In the genomic region with DNA sequence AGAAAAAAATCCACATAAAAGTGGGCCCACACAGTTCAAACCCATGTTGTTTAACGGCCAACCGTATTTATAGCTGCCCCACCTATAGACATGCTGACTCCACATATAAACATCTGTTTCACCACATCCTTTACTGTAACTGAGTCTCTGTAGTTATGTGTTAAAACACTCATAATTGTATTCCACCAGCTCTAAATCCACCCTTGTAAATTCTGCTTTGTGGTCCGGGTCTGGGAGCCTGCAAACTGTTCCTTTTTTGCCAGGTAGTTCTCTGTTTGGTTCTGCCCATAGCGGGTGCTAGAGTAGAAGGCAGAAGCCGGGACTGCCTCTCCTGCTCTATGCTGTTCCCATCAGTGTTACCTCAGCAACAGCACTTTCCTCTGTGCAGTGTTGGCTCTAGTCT, we compare ENCODE assay signal across 11 cellular contexts. TPM values are rescaled to one million over a fixed set of nuclear protein-coding genes. Genes with fewer than 3 reads are reported as not detected.
DNase-seq lines count a peak whose midpoint lies in the region; ATAC-seq and TF ChIP-seq lines count a peak whose summit lies in the region.
"Had no signal": no experiment of that assay in that cellular context is flagged by ENCODE, and none has a peak within 500 bp of the region (broad histone marks: within the 10 kb centered on the region; RNA-seq: fewer than 3 reads in every experiment).

No MANE protein-coding gene starts in this region.

- intact Hi-C loops in mucosa of descending colon (cut with DNase I, micrococcal nuclease), result no loop called here

- H3K4me1 ChIP-seq in mucosa of descending colon (ENCODE audit: low read depth), result no peaks in the 10 kb centered on the region
- H3K4me1 ChIP-seq: suprapubic skin had no signal

- H3K9me3 ChIP-seq in mucosa of descending colon, result no peaks in the 10 kb centered on the region
- H3K9me3 ChIP-seq: suprapubic skin had no signal

- no peak overlapping the region for H3K4me3 ChIP-seq in mucosa of descending colon
- H3K4me3 ChIP-seq: suprapubic skin had no signal

- peak; percentile 16 for DNase-seq in NOMO-1 treated with DMSO at 0.1 percent for 48 hours (lab: John Stamatoyannopoulos, UW; ENCODE audit: unreplicated experiment)
- DNase-seq in NOMO-1 treated with dmso at 0.1 percent for 144 hours (lab: John Stamatoyannopoulos, UW; ENCODE audit: unreplicated experiment), result no peak
- DNase-seq in KG1 (lab: John Stamatoyannopoulos, UW), result peak; percentile 52
- no peak for DNase-seq in mucosa of descending colon
- DNase-seq in SHP77 (lab: John Stamatoyannopoulos, UW), result no peak
- DNase-seq in NCI-H446 (lab: John Stamatoyannopoulos, UW), result no peak

- TF ChIP-seq CTCF in mucosa of descending colon (IDR thresholded peaks at IDR 0.05), result no peak

- peak; percentile 73 for ATAC-seq in GM21825 (IDR thresholded peaks at IDR 0.05; ENCODE audit: unreplicated experiment)
- peak; percentile 74 for ATAC-seq in mucosa of descending colon
- ATAC-seq in GM19023 (IDR thresholded peaks at IDR 0.05; ENCODE audit: unreplicated experiment), result no peak
- ATAC-seq: left lobe of liver, Panc1 had no signal

- no peaks in the 10 kb centered on the region for H3K36me3 ChIP-seq in mucosa of descending colon (ENCODE audit: low read depth)
- H3K36me3 ChIP-seq: suprapubic skin had no signal

RNA-seq across cellular contexts. Expression of a gene that starts 20.2 kb away (rescaled TPM):
- total RNA-seq in mucosa of descending colon, result 10 to 100 TPM; 14.8 to 29.7 (median 15.0) TPM

Comparison
In these comparisons a context has a peak if more than half of its experiments do, and no peak if none do; other contexts are left out.
1. DNase-seq: peak in NOMO-1 treated with DMSO at 0.1 percent for 48 hours (single experiment) and KG1 (single experiment); none in NOMO-1 treated with dmso at 0.1 percent for 144 hours (single experiment), mucosa of descending colon (0 of 3), SHP77 (0 of 2) and NCI-H446 (0 of 2).